Comparison of ENCODE assay signal across 15 cellular contexts in the genomic region with DNA sequence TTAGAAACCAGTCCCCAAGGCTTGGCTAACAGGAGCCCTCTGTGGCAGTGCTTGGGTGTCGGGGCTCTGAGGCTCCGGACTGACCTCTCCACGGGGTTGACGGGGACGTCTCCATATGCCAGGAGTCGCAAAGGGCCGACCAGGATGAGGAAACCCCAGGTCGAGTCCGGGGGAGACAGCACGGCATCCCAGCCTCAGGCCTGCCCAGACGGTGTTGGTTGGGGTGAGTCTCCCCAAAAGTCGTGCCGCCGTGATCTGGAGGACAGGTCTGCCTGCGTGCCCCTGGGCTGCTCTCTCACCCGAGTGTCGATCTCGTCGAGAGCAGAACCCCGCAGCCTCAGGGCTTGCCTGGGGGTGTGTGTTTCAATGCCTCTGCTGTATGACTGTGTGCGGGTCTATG. TPM values are rescaled to one million over a fixed set of nuclear protein-coding genes. Genes with fewer than 3 reads are reported as not detected.
"Had no signal": no experiment of that assay in that cellular context is flagged by ENCODE, and none has a peak within 500 bp of the region (broad histone marks: within the 10 kb centered on the region; RNA-seq: fewer than 3 reads in every experiment).

No MANE protein-coding gene starts in this region.

RNA-seq across cellular contexts. Expression of gene ZNF716, which starts 35.0 kb away (rescaled TPM):
- total RNA-seq: subcutaneous adipose tissue, suprapubic skin, temporal lobe, thoracic aorta, thyroid gland, tibial nerve, transverse colon, upper lobe of left lung, upper lobe of right lung, ureter, urinary bladder, uterus, vagina had no signal
- polyA plus RNA-seq: stomach, thymus, urinary bladder had no signal
